22 cellular contexts compared by ENCODE assay signal in genomic region chr10:42935466-42935865, GRCh38.
A peak's percentile ranks its signal among the peaks of the same experiment; 100 is the strongest.
DNase-seq lines count a peak whose midpoint lies in the region; ATAC-seq, FAIRE-seq and TF ChIP-seq lines count a peak whose summit lies in the region.
"Had no signal": no experiment of that assay in that cellular context is flagged by ENCODE, and none has a peak within 500 bp of the region (broad histone marks: within the 10 kb centered on the region; RNA-seq: fewer than 3 reads in every experiment).

No MANE protein-coding gene starts in this region.

- H3K27me3 ChIP-seq in H1 (replicated peaks in 1 of 4; ENCODE audit: control insufficient read depth in 3 of 4, extremely low read depth in 1 of 4, insufficient read depth in 3 of 4, low read length in 3 of 4) = peaks cover 1 to 26% (median 24%) of the 10 kb centered on the region in 4 experiments
- peaks cover 0 to 46% (median 20%) of the 10 kb centered on the region in 3 experiments for H3K27me3 ChIP-seq in neuronal stem cell (ENCODE audit: control insufficient read depth in 3 of 3, insufficient read depth in 3 of 3, low read depth in 1 of 3, low read length in 3 of 3)
- H3K27me3 ChIP-seq in mesendoderm (ENCODE audit: insufficient read depth, low read length, poor library complexity) = no peaks in the 10 kb centered on the region
- peaks cover 95% of the 10 kb centered on the region for H3K27me3 ChIP-seq in left ventricle myocardium inferior (ENCODE audit: low read depth)

- no peaks in the 10 kb centered on the region for H4K20me1 ChIP-seq in H1 (replicated peaks in 1 of 2; ENCODE audit: control insufficient read depth in 1 of 2, insufficient read depth in 2 of 2, low read length in 2 of 2)

- H3K18ac ChIP-seq in H1 (ENCODE audit: extremely low read depth, low read length) = no peak overlapping the region
- no peak overlapping the region for H3K18ac ChIP-seq in neuronal stem cell (ENCODE audit: low read length)
- no peak overlapping the region for H3K18ac ChIP-seq in mesendoderm (ENCODE audit: low read length)

- CTCF ChIA-PET in activated CD8-positive, alpha-beta memory T cell treated with anti-CD3 and anti-CD28 coated beads, Interleukin-2, amount 10 ng/mL, durations not matched to agents 7 days and 5 days (lab: Charles Lee) = no interaction called here
- CTCF ChIA-PET in H1 (lab: Charles Lee; ENCODE audit: partially characterized antibody) = interaction anchor here (3.4 kb wide), 1 partner anchor 144 kb away, joined by 13 read pairs; no protein-coding TSS in a partner anchor

- H3K36me3 Mint-ChIP-seq in activated CD8-positive, alpha-beta memory T cell treated with anti-CD3 and anti-CD28 coated beads, Interleukin-2, amount 10 ng/mL, durations not matched to agents 7 days and 5 days = no peaks in the 10 kb centered on the region
- H3K36me3 Mint-ChIP-seq: CD8-positive, alpha-beta T cell had no signal

- H3K27me3 Mint-ChIP-seq in activated CD8-positive, alpha-beta memory T cell treated with anti-CD3 and anti-CD28 coated beads, Interleukin-2, amount 10 ng/mL, durations not matched to agents 7 days and 5 days = peaks cover 34% of the 10 kb centered on the region

- ATAC-seq in activated CD8-positive, alpha-beta memory T cell treated with anti-CD3 and anti-CD28 coated beads, Interleukin-2, amount 10 ng/mL, durations not matched to agents 7 days and 5 days = no peak
- ATAC-seq: CD8-positive, alpha-beta T cell had no signal

- no peak overlapping the region for H3K14ac ChIP-seq in H1 (ENCODE audit: insufficient read length)
- H3K14ac ChIP-seq in neuronal stem cell (ENCODE audit: low read length) = no peak overlapping the region

- TF ChIP-seq CTCF in H1 (IDR thresholded peaks at IDR 0.05; ENCODE audit: control extremely low read depth in 1 of 3, insufficient read depth in 1 of 3, low read depth in 1 of 3, low read length in 3 of 3) = no peak
- TF ChIP-seq CTCF in left ventricle myocardium inferior (IDR thresholded peaks at IDR 0.05; ENCODE audit: borderline replicate concordance) = no peak

- POLR2A ChIA-PET in H1 (lab: Charles Lee; ENCODE audit: partially characterized antibody) = no interaction called here

- no peak for TF ChIP-seq POLR2A in H1 (IDR thresholded peaks at IDR 0.05; ENCODE audit: control extremely low read depth in 1 of 2, low read depth in 2 of 2, low read length in 2 of 2)

- H3K4me3 Mint-ChIP-seq in activated CD8-positive, alpha-beta memory T cell treated with anti-CD3 and anti-CD28 coated beads, Interleukin-2, amount 10 ng/mL, durations not matched to agents 7 days and 5 days = no peak overlapping the region
- H3K4me3 Mint-ChIP-seq: CD8-positive, alpha-beta T cell; HFFc6 had no signal

- H3K9ac ChIP-seq in H1 (replicated peaks in 1 of 4; ENCODE audit: extremely low read depth in 1 of 4, low read depth in 3 of 4, low read length in 3 of 4) (no peak overlapping the region), neuronal stem cell (ENCODE audit: low read depth, low read length, poor library complexity) (peak overlapping the region; percentile 47), mesendoderm (ENCODE audit: low read length) (no peak overlapping the region)

- H2BK5ac ChIP-seq in H1 (ENCODE audit: low read depth, low read length) (no peak overlapping the region), neuronal stem cell (ENCODE audit: low read length) (no peak overlapping the region), mesendoderm (ENCODE audit: low read length) (no peak overlapping the region)

- H3K36me3 ChIP-seq in H1 (ENCODE audit: control insufficient read depth in 2 of 4, insufficient read depth in 4 of 4, low read length in 3 of 4) = no peaks in the 10 kb centered on the region
- H3K36me3 ChIP-seq in neuronal stem cell (replicated peaks in 1 of 2; ENCODE audit: control insufficient read depth in 2 of 2, insufficient read depth in 2 of 2, low read length in 2 of 2) = no peaks in the 10 kb centered on the region
- H3K36me3 ChIP-seq in mesendoderm (ENCODE audit: control insufficient read depth, insufficient read depth, low read length) = no peaks in the 10 kb centered on the region
- H3K36me3 ChIP-seq in left ventricle myocardium inferior = no peaks in the 10 kb centered on the region

- H2BK20ac ChIP-seq in H1 (ENCODE audit: low read length) = no peak overlapping the region

- no peaks in the 10 kb centered on the region for H3K9me3 Mint-ChIP-seq in activated CD8-positive, alpha-beta memory T cell treated with anti-CD3 and anti-CD28 coated beads, Interleukin-2, amount 10 ng/mL, durations not matched to agents 7 days and 5 days (ENCODE audit: low read depth)
- H3K9me3 Mint-ChIP-seq: CD8-positive, alpha-beta T cell; HFFc6 had no signal

- peaks cover 6% of the 10 kb centered on the region for H3K4me1 Mint-ChIP-seq in activated CD8-positive, alpha-beta memory T cell treated with anti-CD3 and anti-CD28 coated beads, Interleukin-2, amount 10 ng/mL, durations not matched to agents 7 days and 5 days

- H3K4me1 ChIP-seq in H1 (replicated peaks in 1 of 4; ENCODE audit: control insufficient read depth in 3 of 4, insufficient read depth in 4 of 4, low read length in 3 of 4) (peaks cover 0 to 13% (median under 1%) of the 10 kb centered on the region in 4 experiments; a peak in 5 of 7 replicates), neuronal stem cell (ENCODE audit: control insufficient read depth in 2 of 2, insufficient read depth in 1 of 2, low read depth in 1 of 2, low read length in 2 of 2) (peaks cover 0 to 6% of the 10 kb centered on the region in 2 donors), mesendoderm (ENCODE audit: control insufficient read depth, low read depth, low read length) (no peaks in the 10 kb centered on the region), left ventricle myocardium inferior (peaks cover 15% of the 10 kb centered on the region)

- H3K27ac ChIP-seq in H1 (ENCODE audit: low read depth, low read length) (no peak overlapping the region), neuronal stem cell (replicated peaks; ENCODE audit: low read length) (no peak overlapping the region), mesendoderm (ENCODE audit: low read depth, low read length) (no peak overlapping the region), left ventricle myocardium inferior (replicated peaks) (no peak overlapping the region)

- peaks cover 12% of the 10 kb centered on the region for H3K23me2 ChIP-seq in H1 (ENCODE audit: low read depth, low read length)

- H2AK5ac ChIP-seq in H1 (ENCODE audit: low read depth, low read length) = 0 out of 2 replicates have a peak overlapping the region, but pooled peaks have one; percentile 15
- H2AK5ac ChIP-seq in neuronal stem cell (ENCODE audit: low read depth, low read length) = no peak overlapping the region
- H2AK5ac ChIP-seq in mesendoderm (ENCODE audit: low read length) = no peak overlapping the region

- TF ChIP-seq EP300 in H1 (IDR thresholded peaks at IDR 0.05; ENCODE audit: borderline replicate concordance in 1 of 2, low read depth in 2 of 2, low read length in 2 of 2) = no peak

- no peak overlapping the region; the same call in 1 of the 2 replicates for H2BK15ac ChIP-seq in H1 (ENCODE audit: low read length)
- H2BK15ac ChIP-seq in neuronal stem cell (ENCODE audit: low read length) = no peak overlapping the region
- no peak overlapping the region for H2BK15ac ChIP-seq in mesendoderm (replicated peaks; ENCODE audit: low read depth)

- no peak overlapping the region for H4K91ac ChIP-seq in H1 (replicated peaks; ENCODE audit: insufficient read length, low read length)
- H4K91ac ChIP-seq in neuronal stem cell (ENCODE audit: low read depth, low read length, poor library complexity) = no peak overlapping the region

- H3K56ac ChIP-seq in H1 (replicated peaks; ENCODE audit: insufficient read length, low read depth, low read length) = no peak overlapping the region
- H3K56ac ChIP-seq in mesendoderm (ENCODE audit: low read length) = no peak overlapping the region

- no peak for TF ChIP-seq RAD21 in H1 (IDR thresholded peaks at IDR 0.05 in 1 of 2, conservative IDR thresholded peaks at IDR 0.05 in 1 of 2; ENCODE audit: low read depth in 2 of 2, low read length in 2 of 2)

- H4K5ac ChIP-seq in H1 (ENCODE audit: insufficient read length, low read depth, low read length) = no peak overlapping the region
- no peak overlapping the region for H4K5ac ChIP-seq in mesendoderm (ENCODE audit: low read length)

- no peak for FAIRE-seq in H1 (lab: Jason Lieb, UNC)
- peak; percentile 61 for FAIRE-seq in urothelium cell line (lab: Jason Lieb, UNC)
- FAIRE-seq: D721Med, G401.6, GM12891 had no signal

- H3K9me3 ChIP-seq in H1 (ENCODE audit: insufficient read depth in 2 of 2, low read depth in 1 of 2, low read length in 1 of 2) (no peaks in the 10 kb centered on the region), neuronal stem cell (replicated peaks in 1 of 2; ENCODE audit: control insufficient read depth in 2 of 2, insufficient read depth in 1 of 2, low read depth in 1 of 2, low read length in 2 of 2) (no peaks in the 10 kb centered on the region), left ventricle myocardium inferior (replicated peaks) (no peaks in the 10 kb centered on the region)

- intact Hi-C loops in left ventricle myocardium inferior (cut with micrococcal nuclease) = no loop called here

- H3K4ac ChIP-seq in H1 (replicated peaks; ENCODE audit: insufficient read length, low read depth, low read length) = no peak overlapping the region
- H3K4ac ChIP-seq in neuronal stem cell (ENCODE audit: low read length) = no peak overlapping the region
- no peak overlapping the region for H3K4ac ChIP-seq in mesendoderm (ENCODE audit: low read depth, low read length)

- no peaks in the 10 kb centered on the region for H3K79me2 ChIP-seq in H1 (ENCODE audit: control insufficient read depth in 1 of 2, insufficient read depth in 2 of 2, low read length in 2 of 2)
- H3K79me2 ChIP-seq in mesendoderm (ENCODE audit: control insufficient read depth, insufficient read depth, low read length) = no peaks in the 10 kb centered on the region

- H3K4me3 ChIP-seq in H1 (ENCODE audit: extremely low read depth in 1 of 4, insufficient read depth in 2 of 4, low read depth in 3 of 4, low read length in 4 of 4) (no peak overlapping the region), neuronal stem cell (ENCODE audit: low read length in 2 of 2) (no peak overlapping the region), mesendoderm (ENCODE audit: low read length) (no peak overlapping the region), left ventricle myocardium inferior (no peak overlapping the region)

- H3K79me1 ChIP-seq in H1 (ENCODE audit: low read depth, low read length) (no peaks in the 10 kb centered on the region), neuronal stem cell (ENCODE audit: low read depth, low read length) (no peaks in the 10 kb centered on the region), mesendoderm (ENCODE audit: low read length) (no peaks in the 10 kb centered on the region)

- 83% methylated on average over 8 of the region's 8 CpGs; no CpG with 5 or more reads in 1 of the 2 experiments for WGBS in H1 (ENCODE audit: extremely low coverage in 1 of 2, insufficient coverage in 1 of 2, insufficient read length in 1 of 2, insufficient replicate concordance in 2 of 2, low coverage in 1 of 2, low lambda C conversion rate in 2 of 2, missing lambda C conversion rate in 1 of 2), 2 experiments
- WGBS in neuronal stem cell (ENCODE audit: extremely low coverage in 2 of 2, insufficient read length in 2 of 2, insufficient replicate concordance in 1 of 2), 2 donors = no CpG with 5 or more reads among the region's 8 CpGs
- WGBS in mesendoderm (ENCODE audit: extremely low coverage, insufficient coverage, low lambda C conversion rate) = no CpG with 5 or more reads among the region's 8 CpGs

- H3K4me2 ChIP-seq in H1 (ENCODE audit: insufficient read depth in 1 of 2, low read depth in 2 of 2, low read length in 2 of 2) (no peak overlapping the region), neuronal stem cell (ENCODE audit: insufficient read depth, low read length, poor library complexity, severe bottlenecking) (no peak overlapping the region), mesendoderm (ENCODE audit: low read length) (no peak overlapping the region)

- H3K23ac ChIP-seq in H1 (ENCODE audit: insufficient read length) (no peak overlapping the region), neuronal stem cell (ENCODE audit: low read depth, low read length, poor library complexity) (peak overlapping the region; percentile 53), mesendoderm (ENCODE audit: low read length) (no peak overlapping the region)

- H2BK120ac ChIP-seq in H1 (replicated peaks; ENCODE audit: low read depth, low read length) (no peak overlapping the region), neuronal stem cell (ENCODE audit: low read depth, low read length) (no peak overlapping the region), mesendoderm (ENCODE audit: low read depth, low read length) (no peak overlapping the region)

- H4K8ac ChIP-seq in H1 (ENCODE audit: extremely low read depth, insufficient read depth, low read length) (peak overlapping the region; percentile 7; the same call in 1 of the 2 replicates), neuronal stem cell (ENCODE audit: low read depth, low read length) (no peak overlapping the region), mesendoderm (ENCODE audit: low read depth, low read length) (no peak overlapping the region)

- H2AFZ ChIP-seq in H1 (ENCODE audit: low read length) (no peak overlapping the region), neuronal stem cell (ENCODE audit: low read length) (no peak overlapping the region)

- DNase-seq in activated CD8-positive, alpha-beta memory T cell treated with anti-CD3 and anti-CD28 coated beads, Interleukin-2, amount 10 ng/mL, durations not matched to agents 7 days and 5 days = peak; percentile 30
- no peak for DNase-seq in activated CD8-positive, alpha-beta memory T cell treated with anti-CD3 and anti-CD28 coated beads, Interleukin-2, amount 50 U/mL, for 4 hours
- DNase-seq in H1 (ENCODE audit: low read depth in 1 of 2, low spot score in 2 of 2) (no peak), neuronal stem cell (ENCODE audit: low spot score) (no peak), urothelium cell line (ENCODE audit: low spot score) (no peak), mesendoderm (no peak), NCI-H446 treated with DMSO at 0.1 percent for 48 hours (lab: John Stamatoyannopoulos, UW) (no peak), left ventricle myocardium inferior (no peak)
- DNase-seq: 8988T; AML-193; C1 segment of cervical spinal cord; CD8-positive, alpha-beta T cell; COR-L47; DMS153; DMS79 treated with DMSO at 0.1 percent for 48 hours; EL; GOT3; HCEC 1CT; HFFc6 had no signal

- H2BK12ac ChIP-seq in H1 (ENCODE audit: low read depth, low read length) (no peak overlapping the region), neuronal stem cell (ENCODE audit: low read length) (no peak overlapping the region)

- no peak overlapping the region for H3K27ac Mint-ChIP-seq in activated CD8-positive, alpha-beta memory T cell treated with anti-CD3 and anti-CD28 coated beads, Interleukin-2, amount 10 ng/mL, durations not matched to agents 7 days and 5 days
- H3K27ac Mint-ChIP-seq: HFFc6 had no signal
